Comparison of ENCODE assay signal across 19 cellular contexts in the genomic region with DNA sequence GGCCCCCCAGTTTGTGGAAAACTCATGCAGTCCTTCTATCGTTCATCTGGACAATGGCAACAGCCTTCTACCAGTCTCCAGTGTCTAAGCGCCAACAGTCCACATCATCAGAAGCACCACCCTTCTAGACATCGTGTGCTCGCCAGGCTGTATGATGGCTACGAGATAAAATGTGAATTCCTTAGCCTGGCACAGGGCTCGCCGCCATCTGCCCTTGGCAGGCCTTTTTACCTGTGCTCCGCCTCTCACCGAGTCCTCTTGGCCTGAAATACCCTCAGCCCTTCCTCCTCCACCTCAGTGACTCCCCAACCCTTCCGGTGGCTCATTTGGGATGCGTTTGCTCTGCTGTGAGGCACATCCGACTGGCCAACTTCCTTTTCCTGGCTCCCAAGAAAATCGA. TPM values are rescaled to one million over a fixed set of nuclear protein-coding genes. Genes with fewer than 3 reads are reported as not detected.
DNase-seq lines count a peak whose midpoint lies in the region; ATAC-seq and TF ChIP-seq lines count a peak whose summit lies in the region.
"Had no signal": no experiment of that assay in that cellular context is flagged by ENCODE, and none has a peak within 500 bp of the region (broad histone marks: within the 10 kb centered on the region; RNA-seq: fewer than 3 reads in every experiment).

No MANE protein-coding gene starts in this region.

- H4K5ac ChIP-seq in mesendoderm (ENCODE audit: low read length), result no peak overlapping the region

- H2BK15ac ChIP-seq in mesendoderm (replicated peaks; ENCODE audit: low read depth), result no peak overlapping the region

- peak overlapping the region; percentile 79 for H3K4ac ChIP-seq in mesendoderm (ENCODE audit: low read depth, low read length)

- H3K4me1 ChIP-seq in mesendoderm (ENCODE audit: control insufficient read depth, low read depth, low read length), result no peaks in the 10 kb centered on the region
- H3K4me1 ChIP-seq: testis had no signal

- H3K4me2 ChIP-seq in mesendoderm (ENCODE audit: low read length), result no peak overlapping the region

- CTCF ChIA-PET in activated CD4-positive, alpha-beta T cell treated with anti-CD3 and anti-CD28 coated beads for 36 hours (lab: Charles Lee), result no interaction called here

- H2BK5ac ChIP-seq in mesendoderm (ENCODE audit: low read length), result no peak overlapping the region

- H3K79me1 ChIP-seq in mesendoderm (ENCODE audit: low read length), result no peaks in the 10 kb centered on the region

- H3K27ac ChIP-seq in mesendoderm (ENCODE audit: low read depth, low read length), result no peak overlapping the region
- H3K27ac ChIP-seq: testis had no signal

- H3K4me3 Mint-ChIP-seq in activated CD4-positive, alpha-beta T cell treated with anti-CD3 and anti-CD28 coated beads for 36 hours, result no peak overlapping the region
- H3K4me3 Mint-ChIP-seq in type B pancreatic cell, result no peak overlapping the region
- H3K4me3 Mint-ChIP-seq: activated naive CD8-positive, alpha-beta T cell treated with anti-CD3 and anti-CD28 coated beads for 36 hours; activated T-helper 17 cell treated with anti-CD3 and anti-CD28 coated beads, Interleukin-2, amount 50 U/mL, for 72 hours; endodermal cell; stimulated activated naive B cell treated with anti-CD40 and anti-IgM and Interleukin-4, amounts not matched to agents 10 μg/mL and 1 μg/mL and 100 μg/mL, for 72 hours had no signal

- no peak overlapping the region for H3K18ac ChIP-seq in mesendoderm (ENCODE audit: low read length)

- no peak overlapping the region for H4K8ac ChIP-seq in mesendoderm (ENCODE audit: low read depth, low read length)

- no peak overlapping the region for H3K4me3 ChIP-seq in mesendoderm (ENCODE audit: low read length)
- H3K4me3 ChIP-seq: psoas muscle, skin epidermis, testis had no signal

- no peak overlapping the region for H3K23ac ChIP-seq in mesendoderm (ENCODE audit: low read length)

- no peaks in the 10 kb centered on the region for H3K27me3 ChIP-seq in mesendoderm (ENCODE audit: insufficient read depth, low read length, poor library complexity)
- H3K27me3 ChIP-seq: testis had no signal

- no CpG with 5 or more reads among the region's 13 CpGs for WGBS in mesendoderm (ENCODE audit: extremely low coverage, insufficient coverage, low lambda C conversion rate)

- H3K9ac ChIP-seq in mesendoderm (ENCODE audit: low read length), result no peak overlapping the region

- POLR2A ChIA-PET in activated CD4-positive, alpha-beta T cell treated with anti-CD3 and anti-CD28 coated beads for 36 hours (lab: Charles Lee), result no interaction called here

- no peak overlapping the region for H3K56ac ChIP-seq in mesendoderm (ENCODE audit: low read length)

- H3K79me2 ChIP-seq in mesendoderm (ENCODE audit: control insufficient read depth, insufficient read depth, low read length), result no peaks in the 10 kb centered on the region

- peak overlapping the region; percentile 55 for H3K27ac Mint-ChIP-seq in activated CD4-positive, alpha-beta T cell treated with anti-CD3 and anti-CD28 coated beads for 36 hours
- peak overlapping the region; percentile 99 for H3K27ac Mint-ChIP-seq in type B pancreatic cell
- H3K27ac Mint-ChIP-seq: activated naive CD8-positive, alpha-beta T cell treated with anti-CD3 and anti-CD28 coated beads for 36 hours; activated T-helper 17 cell treated with anti-CD3 and anti-CD28 coated beads, Interleukin-2, amount 50 U/mL, for 72 hours had no signal

- no peak overlapping the region for H2AK5ac ChIP-seq in mesendoderm (ENCODE audit: low read length)

- H3K36me3 ChIP-seq in mesendoderm (ENCODE audit: control insufficient read depth, insufficient read depth, low read length), result no peaks in the 10 kb centered on the region

- no peaks in the 10 kb centered on the region for H3K27me3 Mint-ChIP-seq in activated CD4-positive, alpha-beta T cell treated with anti-CD3 and anti-CD28 coated beads for 36 hours
- H3K27me3 Mint-ChIP-seq in type B pancreatic cell, result no peaks in the 10 kb centered on the region
- H3K27me3 Mint-ChIP-seq: activated naive CD8-positive, alpha-beta T cell treated with anti-CD3 and anti-CD28 coated beads for 36 hours; activated T-helper 17 cell treated with anti-CD3 and anti-CD28 coated beads, Interleukin-2, amount 50 U/mL, for 72 hours; CD8-positive, alpha-beta memory T cell; stimulated activated naive B cell treated with anti-CD40 and anti-IgM and Interleukin-4, amounts not matched to agents 10 μg/mL and 1 μg/mL and 100 μg/mL, for 72 hours had no signal

- peaks cover 1% of the 10 kb centered on the region for H3K36me3 Mint-ChIP-seq in activated CD4-positive, alpha-beta T cell treated with anti-CD3 and anti-CD28 coated beads for 36 hours (ENCODE audit: low read depth)
- H3K36me3 Mint-ChIP-seq in type B pancreatic cell, result peaks cover 26% of the 10 kb centered on the region
- H3K36me3 Mint-ChIP-seq: activated naive CD8-positive, alpha-beta T cell treated with anti-CD3 and anti-CD28 coated beads for 36 hours had no signal

- no peak for ATAC-seq in activated CD4-positive, alpha-beta T cell treated with anti-CD3 and anti-CD28 coated beads for 36 hours
- ATAC-seq in HG03565 (IDR thresholded peaks at IDR 0.05; ENCODE audit: unreplicated experiment), result no peak
- ATAC-seq: activated T-helper 17 cell treated with anti-CD3 and anti-CD28 coated beads, Interleukin-2, amount 50 U/mL, for 72 hours had no signal

- no peak for TF ChIP-seq CTCF in type B pancreatic cell (conservative IDR thresholded peaks at IDR 0.05)

- no peak for DNase-seq in activated CD4-positive, alpha-beta T cell treated with anti-CD3 and anti-CD28 coated beads for 36 hours
- DNase-seq in activated CD4-positive, alpha-beta T cell treated with anti-CD3 and anti-CD28 coated beads, Interleukin-2, amount 50 U/mL, for 1 hour, result no peak
- peak; percentile 33 for DNase-seq in cerebellar cortex (ENCODE audit: low spot score)
- DNase-seq in mesendoderm, result no peak
- DNase-seq in type B pancreatic cell (ENCODE audit: extremely low spot score, unreplicated experiment), result no peak
- no peak for DNase-seq in NCI-H1105 treated with DMSO at 0.1 percent for 48 hours (lab: John Stamatoyannopoulos, UW)
- DNase-seq in NCI-H748 (lab: John Stamatoyannopoulos, UW; ENCODE audit: unreplicated experiment), result no peak
- DNase-seq: activated CD4-positive, alpha-beta T cell treated with anti-CD3 and anti-CD28 coated beads for 48 hours; activated naive CD8-positive, alpha-beta T cell treated with anti-CD3 and anti-CD28 coated beads for 36 hours; CD8-positive, alpha-beta memory T cell; NCI-H1930; psoas muscle; SIG-M5; stimulated activated naive B cell treated with anti-CD40 and anti-IgM and Interleukin-4, amounts not matched to agents 10 μg/mL and 1 μg/mL and 100 μg/mL, for 72 hours; testis had no signal

- peaks cover 27% of the 10 kb centered on the region for H3K4me1 Mint-ChIP-seq in activated CD4-positive, alpha-beta T cell treated with anti-CD3 and anti-CD28 coated beads for 36 hours
- peaks cover 46% of the 10 kb centered on the region for H3K4me1 Mint-ChIP-seq in type B pancreatic cell (ENCODE audit: unreplicated experiment)

- no peaks in the 10 kb centered on the region for H3K9me3 Mint-ChIP-seq in activated CD4-positive, alpha-beta T cell treated with anti-CD3 and anti-CD28 coated beads for 36 hours (ENCODE audit: low read depth)
- H3K9me3 Mint-ChIP-seq in type B pancreatic cell, result peaks cover 9% of the 10 kb centered on the region
- H3K9me3 Mint-ChIP-seq: activated naive CD8-positive, alpha-beta T cell treated with anti-CD3 and anti-CD28 coated beads for 36 hours; activated T-helper 17 cell treated with anti-CD3 and anti-CD28 coated beads, Interleukin-2, amount 50 U/mL, for 72 hours; CD8-positive, alpha-beta memory T cell; endodermal cell; stimulated activated naive B cell treated with anti-CD40 and anti-IgM and Interleukin-4, amounts not matched to agents 10 μg/mL and 1 μg/mL and 100 μg/mL, for 72 hours had no signal

- H2BK120ac ChIP-seq in mesendoderm (ENCODE audit: low read depth, low read length), result no peak overlapping the region

- intact Hi-C loops in activated CD4-positive, alpha-beta T cell treated with anti-CD3 and anti-CD28 coated beads for 36 hours (cut with DNase I, micrococcal nuclease), result loop anchor here in 1 of 2 experiments (2.0 kb wide), 1 partner anchor 39 kb away; no protein-coding TSS in a partner anchor

RNA-seq across cellular contexts. Expression of a gene that starts 15.9 kb away (rescaled TPM):
- total RNA-seq in activated CD4-positive, alpha-beta T cell treated with anti-CD3 and anti-CD28 coated beads for 36 hours, result under 1 TPM; 0.50 to 0.70 TPM
- 2.1 TPM for polyA plus RNA-seq in mesendoderm (2013, experiment 1 of 2)
- 2.1 TPM for polyA plus RNA-seq in mesendoderm (2013, experiment 2 of 2)
- 18.3 and 42.1 TPM in 2 replicates for total RNA-seq in type B pancreatic cell (ENCODE audit: low replicate concordance)

RNA-seq across cellular contexts. Expression of a gene that starts 16.3 kb away (rescaled TPM):
- 10 to 100 TPM; 15.3 to 18.1 TPM for total RNA-seq in activated CD4-positive, alpha-beta T cell treated with anti-CD3 and anti-CD28 coated beads for 36 hours
- 19.0 TPM for polyA plus RNA-seq in mesendoderm (2013, experiment 1 of 2)
- 18.3 TPM for polyA plus RNA-seq in mesendoderm (2013, experiment 2 of 2)
- total RNA-seq in type B pancreatic cell (ENCODE audit: low replicate concordance), result 63.6 and 75.9 TPM in 2 replicates

Comparison
In these comparisons a context has a peak if more than half of its experiments do, and no peak if none do; other contexts are left out.
1. RNA of a gene that starts 15.9 kb away (total RNA-seq): 18.3 to 42.1 TPM in type B pancreatic cell; 0.50 to 0.70 TPM in activated CD4-positive, alpha-beta T cell treated with anti-CD3 and anti-CD28 coated beads for 36 hours; every median in the first group is over 10 times any median in the second.